Comparison of ENCODE assay signal across 23 cellular contexts in the genomic region with DNA sequence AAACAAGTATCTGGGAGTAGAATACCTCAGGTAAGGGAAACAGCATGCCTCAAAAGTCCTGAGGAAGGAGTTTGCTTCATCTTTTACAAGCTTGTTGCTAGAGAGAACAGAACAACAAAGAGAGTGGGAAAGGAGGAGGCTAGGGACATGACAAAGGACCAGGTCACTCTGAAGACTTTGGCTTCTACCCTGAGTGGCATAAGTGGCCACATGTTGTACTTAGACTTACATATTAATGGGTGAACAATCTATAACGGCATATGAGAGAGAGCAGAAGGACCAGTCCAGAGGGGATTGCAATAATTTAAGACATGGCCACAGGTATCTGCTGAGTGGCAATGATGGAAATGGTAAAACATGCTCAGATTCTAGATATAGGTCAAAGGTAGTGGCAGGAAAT.
DNase-seq lines count a peak whose midpoint lies in the region; ATAC-seq, FAIRE-seq and TF ChIP-seq lines count a peak whose summit lies in the region.
"Had no signal": no experiment of that assay in that cellular context is flagged by ENCODE, and none has a peak within 500 bp of the region (broad histone marks: within the 10 kb centered on the region; RNA-seq: fewer than 3 reads in every experiment).

No MANE protein-coding gene starts in this region.

- H3K4me3 ChIP-seq in OCI-LY7 (ENCODE audit: low read depth, low read length, poor library complexity, severe bottlenecking) = no peak overlapping the region
- H3K4me3 ChIP-seq in lower lobe of right lung = no peak overlapping the region
- H3K4me3 ChIP-seq: BLaER1, GM12878, GM23248, HAP-1 had no signal

- intact Hi-C loops in OCI-LY7 (cut with micrococcal nuclease; ENCODE audit: unreplicated experiment) = no loop called here
- intact Hi-C loops in lower lobe of right lung (cut with DNase I) = no loop called here

- TF ChIP-seq POLR2A in GM12891 (IDR thresholded peaks at IDR 0.05; ENCODE audit: low read depth, low read length) = no peak

- H3K9me3 ChIP-seq in OCI-LY7 (ENCODE audit: low read length) = no peaks in the 10 kb centered on the region
- H3K9me3 ChIP-seq in lower lobe of right lung = no peaks in the 10 kb centered on the region
- H3K9me3 ChIP-seq: BLaER1, Caco-2, HAP-1 had no signal

- DNase-seq in GM12891 (ENCODE audit: insufficient read length, low spot score) (no peak), M059J (ENCODE audit: low read depth) (peak; percentile 44), OCI-LY7 (ENCODE audit: low spot score) (no peak), glutamatergic neuron (no peak), NCI-H1417 treated with DMSO at 0.1 percent for 48 hours (lab: John Stamatoyannopoulos, UW) (no peak), amniotic stem cell (lab: John Stamatoyannopoulos, UW) (no peak), lower lobe of right lung (no peak)
- DNase-seq: Caco-2; CD4-positive, CD25-positive, alpha-beta regulatory T cell; CD8-positive, alpha-beta T cell; DMS79; EL; GDM1; GM23248; HFFc6 had no signal

- H3K4me3 Mint-ChIP-seq in glutamatergic neuron (ENCODE audit: unreplicated experiment) = peak overlapping the region; percentile 67
- H3K4me3 Mint-ChIP-seq: B cell; CD4-positive, CD25-positive, alpha-beta regulatory T cell; CD8-positive, alpha-beta T cell; HFFc6 had no signal

- no peaks in the 10 kb centered on the region for H3K36me3 ChIP-seq in OCI-LY7 (ENCODE audit: insufficient read depth, low read length)
- no peaks in the 10 kb centered on the region for H3K36me3 ChIP-seq in lower lobe of right lung
- H3K36me3 ChIP-seq: BLaER1, HAP-1 had no signal

- peak; percentile 9 for FAIRE-seq in GM12891 (lab: Jason Lieb, UNC)
- FAIRE-seq: GM12878, GM18507 had no signal

- POLR2A ChIA-PET in OCI-LY7 (lab: Charles Lee) = no interaction called here

- no peak overlapping the region for H3K4me2 ChIP-seq in OCI-LY7 (ENCODE audit: low read length)
- H3K4me2 ChIP-seq: BLaER1 had no signal

- H3K79me2 ChIP-seq in OCI-LY7 (ENCODE audit: insufficient read depth, low read depth, low read length) = no peaks in the 10 kb centered on the region

- no peaks in the 10 kb centered on the region for H3K9me2 ChIP-seq in OCI-LY7 (ENCODE audit: insufficient read depth, low read length)

- CTCF ChIA-PET in OCI-LY7 (lab: Charles Lee; ENCODE audit: unreplicated experiment) = no interaction called here

- ATAC-seq in GM21786 (IDR thresholded peaks at IDR 0.05; ENCODE audit: unreplicated experiment) (no peak), lower lobe of right lung (no peak)
- ATAC-seq: CD8-positive, alpha-beta T cell; GM12878 had no signal

- peak overlapping the region; percentile 87 for H3K27ac Mint-ChIP-seq in glutamatergic neuron (ENCODE audit: unreplicated experiment)
- H3K27ac Mint-ChIP-seq: B cell; CD4-positive, CD25-positive, alpha-beta regulatory T cell; CD8-positive, alpha-beta T cell; HFFc6 had no signal

- no TSS peak for BruUV-seq in OCI-LY7 (replicated peaks; lab: Mats Ljungman, UMichigan)

- TF ChIP-seq CTCF in OCI-LY7 (conservative IDR thresholded peaks at IDR 0.05; ENCODE audit: low read length) (no peak), glutamatergic neuron (IDR thresholded peaks at IDR 0.05; ENCODE audit: partially characterized antibody, unreplicated experiment) (no peak), lower lobe of right lung (IDR thresholded peaks at IDR 0.05) (no peak)

- 0 out of 2 replicates have a peak overlapping the region, but pooled peaks have one; percentile 14 for H2AFZ ChIP-seq in OCI-LY7 (ENCODE audit: low read length)
- H2AFZ ChIP-seq: GM23248 had no signal

- peaks cover 11% of the 10 kb centered on the region for H3K27me3 Mint-ChIP-seq in glutamatergic neuron (ENCODE audit: unreplicated experiment)
- H3K27me3 Mint-ChIP-seq: B cell; CD4-positive, CD25-positive, alpha-beta regulatory T cell had no signal

- H3K4me1 ChIP-seq in OCI-LY7 (ENCODE audit: insufficient read depth, low read length, poor library complexity, severe bottlenecking) (no peaks in the 10 kb centered on the region), lower lobe of right lung (no peaks in the 10 kb centered on the region)
- H3K4me1 ChIP-seq: BLaER1, Caco-2, HAP-1 had no signal

- peaks cover 31% of the 10 kb centered on the region for H3K4me1 Mint-ChIP-seq in glutamatergic neuron (ENCODE audit: low read depth, unreplicated experiment)
- H3K4me1 Mint-ChIP-seq: B cell; CD4-positive, CD25-positive, alpha-beta regulatory T cell had no signal

- no peaks in the 10 kb centered on the region for H4K20me1 ChIP-seq in OCI-LY7 (ENCODE audit: insufficient read depth, low read length)
- H4K20me1 ChIP-seq: BLaER1 had no signal

- no peaks in the 10 kb centered on the region for H3K36me3 Mint-ChIP-seq in glutamatergic neuron (ENCODE audit: unreplicated experiment)
- H3K36me3 Mint-ChIP-seq: CD4-positive, CD25-positive, alpha-beta regulatory T cell; CD8-positive, alpha-beta T cell had no signal

- H3K27ac ChIP-seq in OCI-LY7 (ENCODE audit: low read depth, low read length, poor library complexity, severe bottlenecking) = no peak overlapping the region
- no peak overlapping the region for H3K27ac ChIP-seq in lower lobe of right lung
- H3K27ac ChIP-seq: 22Rv1, BLaER1, C4-2B, GM23248 had no signal

- no peaks in the 10 kb centered on the region for H3K27me3 ChIP-seq in lower lobe of right lung (ENCODE audit: low read depth)
- H3K27me3 ChIP-seq: BLaER1 had no signal

- H3K9me3 Mint-ChIP-seq in glutamatergic neuron (ENCODE audit: unreplicated experiment) = peaks cover 16% of the 10 kb centered on the region

TF ChIP-seq in GM12891, 5 proteins besides CTCF, POLR2A, EP300 and RAD21:
- TF ChIP-seq POU2F2 (IDR thresholded peaks at IDR 0.05; ENCODE audit: low read depth, low read length) (no peak), PAX5 (IDR thresholded peaks at IDR 0.05; ENCODE audit: insufficient read depth, low read length, severe bottlenecking) (no peak), TAF1 (IDR thresholded peaks at IDR 0.05; ENCODE audit: low read depth, low read length) (no peak), SPI1 (IDR thresholded peaks at IDR 0.05; ENCODE audit: low read depth, low read length) (no peak), POLR2AphosphoS5 (IDR thresholded peaks at IDR 0.05; ENCODE audit: low read depth, low read length) (no peak)
